ENCODE assay signal across 23 cellular contexts in the genomic region with DNA sequence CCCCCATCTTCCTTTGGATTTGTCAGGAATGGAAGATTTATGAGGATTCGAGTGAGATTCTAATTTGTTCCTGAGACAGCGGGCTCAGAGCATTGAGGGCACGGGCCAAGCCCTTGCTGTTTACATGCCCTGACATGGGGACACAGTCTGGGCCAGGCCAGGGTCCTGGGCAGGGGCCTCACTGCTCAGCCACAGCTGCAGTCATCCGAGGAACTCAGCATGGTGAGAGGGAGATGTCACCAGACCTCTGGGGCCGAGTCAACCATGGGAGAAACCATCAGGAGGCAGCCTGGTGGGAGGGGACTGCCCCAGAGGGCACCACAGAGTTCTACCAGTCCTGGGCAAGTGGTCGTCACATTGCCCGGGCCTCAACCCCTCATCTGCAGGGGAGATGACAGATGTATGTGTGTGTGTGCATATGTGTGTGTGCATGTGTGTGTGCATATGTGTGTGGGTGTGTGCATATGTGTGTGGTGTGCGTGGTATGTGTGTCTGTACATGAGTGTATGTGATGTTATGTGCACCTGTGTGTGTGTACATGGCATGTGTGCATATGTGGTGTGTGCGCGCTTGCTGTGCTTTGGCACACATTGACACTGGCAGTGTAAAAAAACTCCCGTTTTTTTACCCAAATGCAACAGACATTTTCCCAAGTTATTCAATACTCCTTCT. TPM values are rescaled to one million over a fixed set of nuclear protein-coding genes. Genes with fewer than 3 reads are reported as not detected.
"Had no signal": no experiment of that assay in that cellular context is flagged by ENCODE, and none has a peak within 500 bp of the region (broad histone marks: within the 10 kb centered on the region; RNA-seq: fewer than 3 reads in every experiment).

No MANE protein-coding gene starts in this region.

- H3K27me3 ChIP-seq: ascending aorta, right lobe of liver had no signal

- H3K9me3 ChIP-seq: right lobe of liver had no signal

- H3K4me1 ChIP-seq: ascending aorta, psoas muscle, right lobe of liver had no signal

- H3K27ac ChIP-seq: ascending aorta, coronary artery, psoas muscle, right lobe of liver, stomach had no signal

- H3K36me3 ChIP-seq: ascending aorta, right lobe of liver, stomach had no signal

- H3K4me1 Mint-ChIP-seq: activated CD4-positive, alpha-beta T cell treated with anti-CD3 and anti-CD28 coated beads, Interleukin-2, amount 10 ng/mL, durations not matched to agents 24 days and 14 days; activated naive CD8-positive, alpha-beta T cell treated with anti-CD3 and anti-CD28 coated beads, Interleukin-2, amount 50 U/mL, for 24 hours; memory B cell had no signal

- H3K4me3 ChIP-seq: ascending aorta, coronary artery, psoas muscle, right lobe of liver, stomach had no signal

- ATAC-seq: activated CD8-positive, alpha-beta T cell treated with anti-CD3 and anti-CD28 coated beads for 36 hours; activated naive CD8-positive, alpha-beta T cell treated with anti-CD3 and anti-CD28 coated beads, Interleukin-2, amount 50 U/mL, for 24 hours; psoas muscle had no signal

- DNase-seq: activated CD4-positive, alpha-beta T cell treated with anti-CD3 and anti-CD28 coated beads, Interleukin-2, amount 10 ng/mL, durations not matched to agents 24 days and 14 days; activated CD4-positive, CD25-positive, alpha-beta regulatory T cell; activated CD8-positive, alpha-beta T cell treated with anti-CD3 and anti-CD28 coated beads for 36 hours; activated naive CD4-positive, alpha-beta T cell treated with anti-CD3 and anti-CD28 coated beads for 36 hours; activated naive CD8-positive, alpha-beta T cell treated with anti-CD3 and anti-CD28 coated beads, Interleukin-2, amount 50 U/mL, for 24 hours; activated T-cell treated with anti-CD3 and anti-CD28 coated beads, Interleukin-2, amount 50 U/mL, for 24 hours; erythroblast; psoas muscle; small intestine; stimulated activated CD4-positive, alpha-beta T cell treated with anti-CD3 and anti-CD28 coated beads, Interleukin-4, amount 100 ng/mL, for 1 hour; stomach had no signal

- H3K4me3 Mint-ChIP-seq: activated CD4-positive, alpha-beta T cell treated with anti-CD3 and anti-CD28 coated beads, Interleukin-2, amount 10 ng/mL, durations not matched to agents 24 days and 14 days; activated CD8-positive, alpha-beta T cell treated with anti-CD3 and anti-CD28 coated beads for 36 hours; activated naive CD4-positive, alpha-beta T cell treated with anti-CD3 and anti-CD28 coated beads for 36 hours; activated naive CD8-positive, alpha-beta T cell treated with anti-CD3 and anti-CD28 coated beads, Interleukin-2, amount 50 U/mL, for 24 hours; activated T-cell treated with anti-CD3 and anti-CD28 coated beads, Interleukin-2, amount 50 U/mL, for 24 hours; memory B cell; neural crest cell; type B pancreatic cell had no signal

- H3K36me3 Mint-ChIP-seq: type B pancreatic cell had no signal

- H3K27ac Mint-ChIP-seq: activated CD4-positive, alpha-beta T cell treated with anti-CD3 and anti-CD28 coated beads, Interleukin-2, amount 10 ng/mL, durations not matched to agents 24 days and 14 days; activated CD8-positive, alpha-beta T cell treated with anti-CD3 and anti-CD28 coated beads for 36 hours; activated naive CD4-positive, alpha-beta T cell treated with anti-CD3 and anti-CD28 coated beads for 36 hours; activated naive CD8-positive, alpha-beta T cell treated with anti-CD3 and anti-CD28 coated beads, Interleukin-2, amount 50 U/mL, for 24 hours; activated T-cell treated with anti-CD3 and anti-CD28 coated beads, Interleukin-2, amount 50 U/mL, for 24 hours; activated T-helper 2 cell treated with anti-CD3 and anti-CD28 coated beads, Interferon-gamma antibody, Interleukin-2, Interleukin-4, amounts not matched to agents 10 μg/mL and 5 μg/mL and 100 μg/mL, durations not matched to agents 14 hours and 24 hours and 36 hours; memory B cell; type B pancreatic cell had no signal

- H3K9me3 Mint-ChIP-seq: activated CD4-positive, alpha-beta T cell treated with anti-CD3 and anti-CD28 coated beads, Interleukin-2, amount 10 ng/mL, durations not matched to agents 24 days and 14 days; activated T-helper 2 cell treated with anti-CD3 and anti-CD28 coated beads, Interferon-gamma antibody, Interleukin-2, Interleukin-4, amounts not matched to agents 10 μg/mL and 5 μg/mL and 100 μg/mL, durations not matched to agents 14 hours and 24 hours and 36 hours; neural crest cell; type B pancreatic cell had no signal

RNA-seq across cellular contexts. Expression of a gene that starts 43.9 kb away (rescaled TPM):
- total RNA-seq: activated CD4-positive, alpha-beta T cell treated with anti-CD3 and anti-CD28 coated beads, Interleukin-2, amount 10 ng/mL, durations not matched to agents 24 days and 14 days; activated CD8-positive, alpha-beta T cell treated with anti-CD3 and anti-CD28 coated beads for 36 hours; activated naive CD4-positive, alpha-beta T cell treated with anti-CD3 and anti-CD28 coated beads for 36 hours; activated T-helper 2 cell treated with anti-CD3 and anti-CD28 coated beads, Interferon-gamma antibody, Interleukin-2, Interleukin-4, amounts not matched to agents 10 μg/mL and 5 μg/mL and 100 μg/mL, durations not matched to agents 14 hours and 24 hours and 36 hours; ascending aorta; frontal cortex; kidney epithelial cell; liver; mononuclear cell; osteocyte; psoas muscle; right lobe of liver; stomach had no signal
- polyA plus RNA-seq: liver, psoas muscle, small intestine, stomach had no signal
